Comparison of ENCODE assay signal across 8 cellular contexts in genomic region chr3:10366681-10367101, GRCh38. TPM values are rescaled to one million over a fixed set of nuclear protein-coding genes. Genes with fewer than 3 reads are reported as not detected.
DNase-seq lines count a peak whose midpoint lies in the region; ATAC-seq and TF ChIP-seq lines count a peak whose summit lies in the region.

No MANE protein-coding gene starts in this region.

- no peaks in the 10 kb centered on the region for H3K36me3 ChIP-seq in Panc1 (ENCODE audit: control insufficient read depth, insufficient read depth, low read length)

- H3K4me3 ChIP-seq in Panc1 (ENCODE audit: low read depth in 2 of 2, low read length in 2 of 2), result no peak overlapping the region
- no peak overlapping the region for H3K4me3 ChIP-seq in choroid plexus epithelial cell (ENCODE audit: low read depth, low read length)
- no peak overlapping the region for H3K4me3 ChIP-seq in skeletal muscle cell (ENCODE audit: low read depth, low read length)

- ATAC-seq in Panc1 (peak; percentile 90), GM21576 (IDR thresholded peaks at IDR 0.05; ENCODE audit: unreplicated experiment) (no peak)

- peak; percentile 97 for DNase-seq in EL
- peak; percentile 55 for DNase-seq in Panc1 (ENCODE audit: low read depth, low spot score)
- peak; percentile 99 for DNase-seq in choroid plexus epithelial cell (ENCODE audit: low read depth)
- peak; percentile 98 for DNase-seq in skeletal muscle cell (ENCODE audit: low read depth)
- no peak for DNase-seq in DMS153 (lab: John Stamatoyannopoulos, UW)
- no peak for DNase-seq in NCI-H524 treated with DMSO at 0.1 percent for 48 hours (lab: John Stamatoyannopoulos, UW)
- DNase-seq in HEK293T (ENCODE audit: extremely low spot score), result no peak

- intact Hi-C loops in Panc1 (cut with micrococcal nuclease; ENCODE audit: unreplicated experiment), result no loop called here

- no peaks in the 10 kb centered on the region for H3K9me3 ChIP-seq in Panc1 (ENCODE audit: control insufficient read depth, insufficient read depth, low read depth, low read length)

- TF ChIP-seq CTCF in Panc1 (IDR thresholded peaks at IDR 0.05), result no peak
- TF ChIP-seq CTCF in choroid plexus epithelial cell (conservative IDR thresholded peaks at IDR 0.05; ENCODE audit: low read depth, low read length), result no peak

- CTCF ChIA-PET in Panc1 (lab: Charles Lee) (no interaction called here), HEK293T (lab: Yijun Ruan, JAX) (interaction anchor here (0.9 kb wide), 1 partner anchor 9 kb away, joined by 3 read pairs; no protein-coding TSS in a partner anchor)

- in situ Hi-C loops in Panc1 (cut with HindIII; ENCODE audit: low pct_unique_long_range_greater_than_20kb, low sequenced_read_pairs), result no loop called here

- H3K27me3 ChIP-seq in Panc1 (ENCODE audit: control insufficient read depth, insufficient read depth, low read length), result no peaks in the 10 kb centered on the region

- POLR2A ChIA-PET in Panc1 (lab: Charles Lee) (no interaction called here), HEK293T (lab: Yijun Ruan, JAX) (no interaction called here)

- no TSS peak for BruUV-seq in Panc1 (replicated peaks; lab: Mats Ljungman, UMichigan)

- no peaks in the 10 kb centered on the region for H3K4me1 ChIP-seq in Panc1 (ENCODE audit: control insufficient read depth, insufficient read depth, low read length)

- H3K27ac ChIP-seq in Panc1 (ENCODE audit: low read length), result no peak overlapping the region

TF ChIP-seq in HEK293T, 16 proteins besides CTCF, POLR2A, EP300 and RAD21:
- no peak for TF ChIP-seq SP1 (IDR thresholded peaks at IDR 0.05)
- TF ChIP-seq ZNF384 (IDR thresholded peaks at IDR 0.05), result no peak
- no peak for TF ChIP-seq NFRKB (IDR thresholded peaks at IDR 0.05)
- TF ChIP-seq CTBP1 (IDR thresholded peaks at IDR 0.05; ENCODE audit: borderline replicate concordance), result no peak
- TF ChIP-seq L3MBTL2 (conservative IDR thresholded peaks at IDR 0.05), result no peak
- no peak for TF ChIP-seq ARNT (IDR thresholded peaks at IDR 0.05)
- TF ChIP-seq PKNOX1 (IDR thresholded peaks at IDR 0.05), result no peak
- no peak for TF ChIP-seq TARDBP (IDR thresholded peaks at IDR 0.05)
- TF ChIP-seq SUZ12 (IDR thresholded peaks at IDR 0.05), result no peak

RNA-seq across cellular contexts. Expression of gene SEC13, which starts 45.8 kb away (rescaled TPM):
- total RNA-seq in Panc1 (2021; ENCODE audit: unreplicated experiment), result 81.4 TPM
- 113 TPM for polyA plus RNA-seq in Panc1 (2012; ENCODE audit: insufficient read length)

Comparison
In these comparisons a context has a peak if more than half of its experiments do, and no peak if none do; other contexts are left out.
1. DNase-seq: peak in EL (single experiment), Panc1 (single experiment), choroid plexus epithelial cell (single experiment) and skeletal muscle cell (single experiment); none in DMS153 (single experiment), NCI-H524 treated with DMSO at 0.1 percent for 48 hours (single experiment) and HEK293T (single experiment).